In the genomic region with DNA sequence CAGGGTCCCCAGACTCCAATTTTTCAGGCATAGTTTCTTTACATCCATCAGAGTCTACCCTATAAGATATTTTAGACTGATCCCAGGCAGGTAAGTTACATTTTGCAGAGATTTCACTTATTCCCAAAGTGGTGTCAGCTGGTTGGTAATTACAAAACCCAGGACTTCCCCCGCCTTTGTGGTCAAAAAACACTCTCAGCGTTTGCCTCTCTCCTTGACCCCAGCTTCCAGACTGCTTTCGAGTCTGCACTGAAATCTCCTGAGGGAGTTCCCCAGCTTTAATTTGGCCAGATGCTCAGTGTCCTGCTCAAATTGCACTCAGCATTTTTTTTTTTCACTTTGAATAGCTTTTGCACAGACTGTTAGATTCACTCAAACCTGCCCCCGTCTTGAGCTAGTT, we compare ENCODE assay signal across 8 cellular contexts. TPM values are rescaled to one million over a fixed set of nuclear protein-coding genes. Genes with fewer than 3 reads are reported as not detected.
DNase-seq lines count a peak whose midpoint lies in the region; ATAC-seq and TF ChIP-seq lines count a peak whose summit lies in the region.

No MANE protein-coding gene starts in this region.

- DNase-seq in GM12864 (ENCODE audit: low read depth) (peak; percentile 30), hepatocyte (ENCODE audit: low spot score) (peak; percentile 56), lower leg skin (ENCODE audit: low spot score in 2 of 2) (no peak), SIG-M5 (lab: John Stamatoyannopoulos, UW) (no peak), NCI-H128 (lab: John Stamatoyannopoulos, UW; ENCODE audit: unreplicated experiment) (no peak)
- DNase-seq in activated naive CD8-positive, alpha-beta T cell treated with anti-CD3 and anti-CD28 coated beads, Interleukin-2, amount 50 U/mL, for 24 hours: no peak

- H3K27me3 Mint-ChIP-seq in activated naive CD8-positive, alpha-beta T cell treated with anti-CD3 and anti-CD28 coated beads, Interleukin-2, amount 50 U/mL, for 24 hours: peaks cover 3% of the 10 kb centered on the region

- H3K4me1 ChIP-seq in hepatocyte (ENCODE audit: insufficient read depth): peaks cover 35% of the 10 kb centered on the region

- peak; percentile 64 for ATAC-seq in GM21447 (IDR thresholded peaks at IDR 0.05; ENCODE audit: unreplicated experiment)
- ATAC-seq in HG03520 (IDR thresholded peaks at IDR 0.05; ENCODE audit: unreplicated experiment): peak; percentile 47
- ATAC-seq in activated naive CD8-positive, alpha-beta T cell treated with anti-CD3 and anti-CD28 coated beads, Interleukin-2, amount 50 U/mL, for 24 hours: no peak

- H3K4me3 ChIP-seq in GM12864 (ENCODE audit: low read depth, low read length) (no peak overlapping the region; the same call in 1 of the 2 replicates), hepatocyte (no peak overlapping the region), lower leg skin (ENCODE audit: low read depth, poor library complexity, severe bottlenecking) (no peak overlapping the region)

- H3K36me3 ChIP-seq in hepatocyte (replicated peaks; ENCODE audit: insufficient read depth, low read depth): no peaks in the 10 kb centered on the region

- no peak overlapping the region for H3K27ac Mint-ChIP-seq in activated naive CD8-positive, alpha-beta T cell treated with anti-CD3 and anti-CD28 coated beads, Interleukin-2, amount 50 U/mL, for 24 hours

- H4K20me1 ChIP-seq in hepatocyte (ENCODE audit: insufficient read depth, poor library complexity, severe bottlenecking): no peaks in the 10 kb centered on the region

- 11% methylated on average over 4 of the region's 4 CpGs for WGBS in hepatocyte (ENCODE audit: low lambda C conversion rate, missing lambda C conversion rate)
- WGBS in lower leg skin, 2 donors: 22 to 31% methylated on average over 4 of the region's 4 CpGs

- H2AFZ ChIP-seq in hepatocyte: no peak overlapping the region

- no peaks in the 10 kb centered on the region for H3K9me3 ChIP-seq in hepatocyte (ENCODE audit: low read depth)

- TF ChIP-seq CTCF in GM12864 (IDR thresholded peaks at IDR 0.05; ENCODE audit: low read depth, low read length, missing control alignments) (no peak), hepatocyte (IDR thresholded peaks at IDR 0.05; ENCODE audit: poor library complexity) (no peak), lower leg skin (IDR thresholded peaks at IDR 0.05) (no peak)

- H3K27me3 ChIP-seq in hepatocyte: no peaks in the 10 kb centered on the region

- no peaks in the 10 kb centered on the region for H3K79me2 ChIP-seq in hepatocyte

- TF ChIP-seq POLR2A in lower leg skin (IDR thresholded peaks at IDR 0.05): no peak

- H3K9me2 ChIP-seq in hepatocyte (replicated peaks; ENCODE audit: insufficient read depth): no peaks in the 10 kb centered on the region

- H3K9me3 Mint-ChIP-seq in activated naive CD8-positive, alpha-beta T cell treated with anti-CD3 and anti-CD28 coated beads, Interleukin-2, amount 50 U/mL, for 24 hours: no peaks in the 10 kb centered on the region

- no peak overlapping the region for H3K4me3 Mint-ChIP-seq in activated naive CD8-positive, alpha-beta T cell treated with anti-CD3 and anti-CD28 coated beads, Interleukin-2, amount 50 U/mL, for 24 hours

- H3K4me1 Mint-ChIP-seq in activated naive CD8-positive, alpha-beta T cell treated with anti-CD3 and anti-CD28 coated beads, Interleukin-2, amount 50 U/mL, for 24 hours: peaks cover 17% of the 10 kb centered on the region

- intact Hi-C loops in lower leg skin (cut with DNase I; ENCODE audit: low total_unique reads): no loop called here

- H3K27ac ChIP-seq in hepatocyte: peak overlapping the region; percentile 56

- H3K4me2 ChIP-seq in hepatocyte: peak overlapping the region; percentile 59

- H3K36me3 Mint-ChIP-seq in activated naive CD8-positive, alpha-beta T cell treated with anti-CD3 and anti-CD28 coated beads, Interleukin-2, amount 50 U/mL, for 24 hours (ENCODE audit: low read depth): no peaks in the 10 kb centered on the region

RNA-seq across cellular contexts. Expression of a gene that starts 11.2 kb away (rescaled TPM):
- total RNA-seq in hepatocyte (93.3 and 94.6 TPM in 2 replicates), lower leg skin (10 to 100 TPM in 2 of 4 donors, 1 to 10 TPM in 2; 2.7 to 13.9 (median 10.3) TPM)
- polyA plus RNA-seq in hepatocyte: 52.1 and 53.0 TPM in 2 replicates

Comparison
In these comparisons a context has a peak if more than half of its experiments do, and no peak if none do; other contexts are left out.
1. DNase-seq: peak in GM12864 (single experiment) and hepatocyte (single experiment); none in activated naive CD8-positive, alpha-beta T cell treated with anti-CD3 and anti-CD28 coated beads, Interleukin-2, amount 50 U/mL, for 24 hours (single experiment), lower leg skin (0 of 2), SIG-M5 (single experiment) and NCI-H128 (single experiment).